In genomic region chr2:29225814-29226213, GRCh38 we compare ENCODE assay signal across 2 cellular contexts.
TF ChIP-seq lines count a peak whose summit lies in the region.

No MANE protein-coding gene starts in this region.

TF ChIP-seq in HepG2, 621 proteins besides CTCF, POLR2A, EP300 and RAD21 (continued from another document):
- TF ChIP-seq HMGXB3 (CRISPR knock-in tag; IDR thresholded peaks at IDR 0.05; ENCODE audit: borderline replicate concordance), result no peak
- TF ChIP-seq EHMT2 (IDR thresholded peaks at IDR 0.05; ENCODE audit: borderline replicate concordance, low read depth, low read length), result no peak

TF ChIP-seq in WTC11, 78 proteins besides CTCF, POLR2A, EP300 and RAD21 (continued from another document):
- TF ChIP-seq ZNF423 (CRISPR knock-in tag; IDR thresholded peaks at IDR 0.05) (no peak), OVOL2 (CRISPR knock-in tag; IDR thresholded peaks at IDR 0.05; ENCODE audit: borderline replicate concordance) (no peak), CREM (CRISPR knock-in tag; IDR thresholded peaks at IDR 0.05) (no peak), FOXP1 (CRISPR knock-in tag; IDR thresholded peaks at IDR 0.05; ENCODE audit: borderline replicate concordance) (no peak), IRF1 (CRISPR knock-in tag; IDR thresholded peaks at IDR 0.05) (no peak)
- TF ChIP-seq, protein P1, sequence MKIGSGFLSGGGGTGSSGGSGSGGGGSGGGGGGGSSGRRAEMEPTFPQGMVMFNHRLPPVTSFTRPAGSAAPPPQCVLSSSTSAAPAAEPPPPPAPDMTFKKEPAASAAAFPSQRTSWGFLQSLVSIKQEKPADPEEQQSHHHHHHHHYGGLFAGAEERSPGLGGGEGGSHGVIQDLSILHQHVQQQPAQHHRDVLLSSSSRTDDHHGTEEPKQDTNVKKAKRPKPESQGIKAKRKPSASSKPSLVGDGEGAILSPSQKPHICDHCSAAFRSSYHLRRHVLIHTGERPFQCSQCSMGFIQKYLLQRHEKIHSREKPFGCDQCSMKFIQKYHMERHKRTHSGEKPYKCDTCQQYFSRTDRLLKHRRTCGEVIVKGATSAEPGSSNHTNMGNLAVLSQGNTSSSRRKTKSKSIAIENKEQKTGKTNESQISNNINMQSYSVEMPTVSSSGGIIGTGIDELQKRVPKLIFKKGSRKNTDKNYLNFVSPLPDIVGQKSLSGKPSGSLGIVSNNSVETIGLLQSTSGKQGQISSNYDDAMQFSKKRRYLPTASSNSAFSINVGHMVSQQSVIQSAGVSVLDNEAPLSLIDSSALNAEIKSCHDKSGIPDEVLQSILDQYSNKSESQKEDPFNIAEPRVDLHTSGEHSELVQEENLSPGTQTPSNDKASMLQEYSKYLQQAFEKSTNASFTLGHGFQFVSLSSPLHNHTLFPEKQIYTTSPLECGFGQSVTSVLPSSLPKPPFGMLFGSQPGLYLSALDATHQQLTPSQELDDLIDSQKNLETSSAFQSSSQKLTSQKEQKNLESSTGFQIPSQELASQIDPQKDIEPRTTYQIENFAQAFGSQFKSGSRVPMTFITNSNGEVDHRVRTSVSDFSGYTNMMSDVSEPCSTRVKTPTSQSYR (CRISPR knock-in tag; IDR thresholded peaks at IDR 0.05), result no peak
- TF ChIP-seq, protein P2, sequence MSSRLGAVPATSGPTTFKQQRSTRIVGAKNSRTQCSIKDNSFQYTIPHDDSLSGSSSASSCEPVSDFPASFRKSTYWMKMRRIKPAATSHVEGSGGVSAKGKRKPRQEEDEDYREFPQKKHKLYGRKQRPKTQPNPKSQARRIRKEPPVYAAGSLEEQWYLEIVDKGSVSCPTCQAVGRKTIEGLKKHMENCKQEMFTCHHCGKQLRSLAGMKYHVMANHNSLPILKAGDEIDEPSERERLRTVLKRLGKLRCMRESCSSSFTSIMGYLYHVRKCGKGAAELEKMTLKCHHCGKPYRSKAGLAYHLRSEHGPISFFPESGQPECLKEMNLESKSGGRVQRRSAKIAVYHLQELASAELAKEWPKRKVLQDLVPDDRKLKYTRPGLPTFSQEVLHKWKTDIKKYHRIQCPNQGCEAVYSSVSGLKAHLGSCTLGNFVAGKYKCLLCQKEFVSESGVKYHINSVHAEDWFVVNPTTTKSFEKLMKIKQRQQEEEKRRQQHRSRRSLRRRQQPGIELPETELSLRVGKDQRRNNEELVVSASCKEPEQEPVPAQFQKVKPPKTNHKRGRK (CRISPR knock-in tag; IDR thresholded peaks at IDR 0.05; ENCODE audit: borderline replicate concordance), result no peak
- TF ChIP-seq, protein P3, sequence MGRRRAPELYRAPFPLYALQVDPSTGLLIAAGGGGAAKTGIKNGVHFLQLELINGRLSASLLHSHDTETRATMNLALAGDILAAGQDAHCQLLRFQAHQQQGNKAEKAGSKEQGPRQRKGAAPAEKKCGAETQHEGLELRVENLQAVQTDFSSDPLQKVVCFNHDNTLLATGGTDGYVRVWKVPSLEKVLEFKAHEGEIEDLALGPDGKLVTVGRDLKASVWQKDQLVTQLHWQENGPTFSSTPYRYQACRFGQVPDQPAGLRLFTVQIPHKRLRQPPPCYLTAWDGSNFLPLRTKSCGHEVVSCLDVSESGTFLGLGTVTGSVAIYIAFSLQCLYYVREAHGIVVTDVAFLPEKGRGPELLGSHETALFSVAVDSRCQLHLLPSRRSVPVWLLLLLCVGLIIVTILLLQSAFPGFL (CRISPR knock-in tag; IDR thresholded peaks at IDR 0.05; ENCODE audit: borderline replicate concordance), result no peak
